In genomic region chr7:135414850-135415439, GRCh38 we compare ENCODE assay signal across 8 cellular contexts.
A peak's percentile ranks its signal among the peaks of the same experiment; 100 is the strongest.
DNase-seq lines count a peak whose midpoint lies in the region; ATAC-seq and TF ChIP-seq lines count a peak whose summit lies in the region.

No MANE protein-coding gene starts in this region.

- ATAC-seq in activated T-cell treated with anti-CD3 and anti-CD28 coated beads, Interleukin-2, amount 50 U/mL, for 4 hours, result no peak
- ATAC-seq in psoas muscle, result peak in 2 of 4 donors; percentile 50 to 65

- H3K9me3 ChIP-seq in esophagus muscularis mucosa (no peaks in the 10 kb centered on the region), psoas muscle (no peaks in the 10 kb centered on the region)

- intact Hi-C loops in esophagus muscularis mucosa (cut with DNase I) (no loop called here), psoas muscle (cut with DNase I) (loop anchor here in 1 of 2 donors (10.0 kb wide), 1 partner anchor 140 kb away; the partner anchor contains the start of gene NUP205)

- H3K36me3 Mint-ChIP-seq in activated T-cell treated with anti-CD3 and anti-CD28 coated beads, Interleukin-2, amount 50 U/mL, for 4 hours (ENCODE audit: insufficient read depth), result peaks cover 25% of the 10 kb centered on the region
- H3K36me3 Mint-ChIP-seq in activated T-cell treated with anti-CD3 and anti-CD28 coated beads, Interleukin-2, amount 50 U/mL, for 24 hours (ENCODE audit: low read depth), result peaks cover 57% of the 10 kb centered on the region

- H3K27me3 ChIP-seq in esophagus muscularis mucosa, result no peaks in the 10 kb centered on the region
- no peaks in the 10 kb centered on the region for H3K27me3 ChIP-seq in psoas muscle (ENCODE audit: insufficient read depth in 3 of 3, low read length in 2 of 3)

- peak; percentile 47 for TF ChIP-seq RAD21 in Ishikawa (IDR thresholded peaks at IDR 0.05; ENCODE audit: low read depth)

- H3K27ac ChIP-seq in esophagus muscularis mucosa (replicated peaks in 1 of 4) (no peak overlapping the region), psoas muscle (no peak overlapping the region)

- no peak for TF ChIP-seq POLR2A in esophagus muscularis mucosa (IDR thresholded peaks at IDR 0.05; ENCODE audit: low read depth)

- H3K4me3 ChIP-seq in esophagus muscularis mucosa (no peak overlapping the region), psoas muscle (no peak overlapping the region)

- no peaks in the 10 kb centered on the region for H3K27me3 Mint-ChIP-seq in activated T-cell treated with anti-CD3 and anti-CD28 coated beads, Interleukin-2, amount 50 U/mL, for 4 hours (ENCODE audit: low read depth)
- no peaks in the 10 kb centered on the region for H3K27me3 Mint-ChIP-seq in activated T-cell treated with anti-CD3 and anti-CD28 coated beads, Interleukin-2, amount 50 U/mL, for 24 hours

- no peak overlapping the region for H3K27ac Mint-ChIP-seq in activated T-cell treated with anti-CD3 and anti-CD28 coated beads, Interleukin-2, amount 50 U/mL, for 24 hours

- H3K4me1 Mint-ChIP-seq in activated T-cell treated with anti-CD3 and anti-CD28 coated beads, Interleukin-2, amount 50 U/mL, for 4 hours (ENCODE audit: low read depth), result peaks cover 3% of the 10 kb centered on the region
- peaks cover 6% of the 10 kb centered on the region for H3K4me1 Mint-ChIP-seq in activated T-cell treated with anti-CD3 and anti-CD28 coated beads, Interleukin-2, amount 50 U/mL, for 24 hours (ENCODE audit: low read depth)

- H3K4me1 ChIP-seq in esophagus muscularis mucosa, result no peaks in the 10 kb centered on the region
- peaks cover 3% of the 10 kb centered on the region for H3K4me1 ChIP-seq in psoas muscle

- TF ChIP-seq EP300 in Ishikawa (IDR thresholded peaks at IDR 0.05; ENCODE audit: borderline replicate concordance) (no peak), esophagus muscularis mucosa (IDR thresholded peaks at IDR 0.05) (no peak)

- H3K4me3 Mint-ChIP-seq in activated T-cell treated with anti-CD3 and anti-CD28 coated beads, Interleukin-2, amount 50 U/mL, for 4 hours, result no peak overlapping the region
- no peak overlapping the region for H3K4me3 Mint-ChIP-seq in activated T-cell treated with anti-CD3 and anti-CD28 coated beads, Interleukin-2, amount 50 U/mL, for 24 hours

- TF ChIP-seq CTCF in esophagus muscularis mucosa (IDR thresholded peaks at IDR 0.05) (peak; percentile 18 to 46 (median 21)), psoas muscle (IDR thresholded peaks at IDR 0.05) (peak; percentile 42)

- DNase-seq in activated T-cell treated with anti-CD3 and anti-CD28 coated beads, Interleukin-2, amount 50 U/mL, for 4 hours, result peak; percentile 12
- no peak for DNase-seq in activated T-cell treated with anti-CD3 and anti-CD28 coated beads, Interleukin-2, amount 50 U/mL, for 24 hours
- DNase-seq in SKM-1 (lab: John Stamatoyannopoulos, UW; ENCODE audit: unreplicated experiment) (peak; percentile 9), esophagus muscularis mucosa (ENCODE audit: extremely low spot score) (no peak), psoas muscle (no peak)
- DNase-seq in stimulated activated naive CD4-positive, alpha-beta T cell treated with Interleukin-2 at 50 U/mL for 16 hours (lab: John Stamatoyannopoulos, UW), result no peak
- DNase-seq in activated CD4-positive, CD25-positive, alpha-beta regulatory T cell treated with anti-CD3 and anti-CD28 coated beads, Interleukin-2, amount 50 U/mL, for 72 hours, result no peak

- H3K36me3 ChIP-seq in esophagus muscularis mucosa, result peaks cover 0 to 21% (median 7%) of the 10 kb centered on the region in 4 donors
- H3K36me3 ChIP-seq in psoas muscle (ENCODE audit: insufficient read depth in 1 of 2, low read depth in 1 of 2), result peaks cover 0 to 33% of the 10 kb centered on the region in 2 donors

- H3K9me3 Mint-ChIP-seq in activated T-cell treated with anti-CD3 and anti-CD28 coated beads, Interleukin-2, amount 50 U/mL, for 4 hours, result no peaks in the 10 kb centered on the region
- no peaks in the 10 kb centered on the region for H3K9me3 Mint-ChIP-seq in activated T-cell treated with anti-CD3 and anti-CD28 coated beads, Interleukin-2, amount 50 U/mL, for 24 hours

- 89% methylated on average over 2 of the region's 2 CpGs for WGBS in esophagus muscularis mucosa
- WGBS in psoas muscle, 3 donors, result 85 to 88% (median 86%) methylated on average over 2 of the region's 2 CpGs

TF ChIP-seq in Ishikawa, 13 proteins besides CTCF, POLR2A, EP300 and RAD21:
- no peak for TF ChIP-seq TAF1 (IDR thresholded peaks at IDR 0.05; ENCODE audit: low read depth)
- TF ChIP-seq NFIC (IDR thresholded peaks at IDR 0.05), result no peak
- TF ChIP-seq CEBPB (IDR thresholded peaks at IDR 0.05), result no peak
- TF ChIP-seq ZBTB7A (IDR thresholded peaks at IDR 0.05; ENCODE audit: low read depth), result no peak
- TF ChIP-seq, protein P1, sequence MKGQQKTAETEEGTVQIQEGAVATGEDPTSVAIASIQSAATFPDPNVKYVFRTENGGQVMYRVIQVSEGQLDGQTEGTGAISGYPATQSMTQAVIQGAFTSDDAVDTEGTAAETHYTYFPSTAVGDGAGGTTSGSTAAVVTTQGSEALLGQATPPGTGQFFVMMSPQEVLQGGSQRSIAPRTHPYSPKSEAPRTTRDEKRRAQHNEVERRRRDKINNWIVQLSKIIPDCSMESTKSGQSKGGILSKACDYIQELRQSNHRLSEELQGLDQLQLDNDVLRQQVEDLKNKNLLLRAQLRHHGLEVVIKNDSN (IDR thresholded peaks at IDR 0.05), result no peak
- TF ChIP-seq FOXM1 (IDR thresholded peaks at IDR 0.05; ENCODE audit: borderline replicate concordance, low read depth), result no peak
- TF ChIP-seq EGR1 (IDR thresholded peaks at IDR 0.05), result no peak

Comparison
In these comparisons a context has a peak if more than half of its experiments do, and no peak if none do; other contexts are left out.
1. DNase-seq: peak in activated T-cell treated with anti-CD3 and anti-CD28 coated beads, Interleukin-2, amount 50 U/mL, for 4 hours (single experiment) and SKM-1 (single experiment); none in activated T-cell treated with anti-CD3 and anti-CD28 coated beads, Interleukin-2, amount 50 U/mL, for 24 hours (single experiment), esophagus muscularis mucosa (single experiment), psoas muscle (0 of 2), stimulated activated naive CD4-positive, alpha-beta T cell treated with Interleukin-2 at 50 U/mL for 16 hours (single experiment) and activated CD4-positive, CD25-positive, alpha-beta regulatory T cell treated with anti-CD3 and anti-CD28 coated beads, Interleukin-2, amount 50 U/mL, for 72 hours (single experiment).